In the genomic region with DNA sequence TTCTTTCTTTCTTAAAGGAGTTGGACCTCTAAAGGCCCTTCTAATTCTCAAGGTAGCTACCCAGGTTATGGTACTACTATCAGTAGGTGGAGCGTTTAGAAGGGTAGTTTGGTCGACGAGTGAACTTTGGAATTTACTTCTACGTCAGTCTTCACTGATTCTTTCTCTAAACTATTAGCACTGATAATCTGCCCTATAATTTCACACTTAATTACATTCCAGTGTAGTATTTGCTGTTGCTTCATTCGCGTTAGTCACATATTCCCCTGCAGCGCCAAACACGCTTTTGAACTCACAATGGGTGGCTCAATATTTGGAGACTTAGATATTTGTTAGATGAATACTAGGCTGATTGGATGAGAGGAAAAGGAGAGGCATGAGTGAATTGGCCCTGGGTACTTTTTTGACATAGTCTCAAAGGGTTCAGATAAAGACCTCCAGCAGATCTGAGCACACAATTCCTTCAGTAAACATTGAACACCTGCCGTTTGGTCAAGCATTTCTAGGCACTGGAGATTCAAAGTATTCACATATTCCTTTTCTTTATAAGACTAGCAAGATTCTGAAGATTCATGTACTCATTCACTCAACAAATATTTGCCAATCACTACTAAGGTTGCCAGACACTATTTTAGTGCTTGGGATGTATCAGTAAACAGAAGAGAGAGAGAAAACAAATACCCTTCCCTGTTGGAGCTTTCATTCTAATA, we compare ENCODE assay signal across 8 cellular contexts. TPM values are rescaled to one million over a fixed set of nuclear protein-coding genes. Genes with fewer than 3 reads are reported as not detected.
DNase-seq lines count a peak whose midpoint lies in the region; ATAC-seq lines count a peak whose summit lies in the region.

No MANE protein-coding gene starts in this region.

- H3K4me3 ChIP-seq in iPS-18a (ENCODE audit: low read length): peak overlapping the region; percentile 95
- H3K4me3 ChIP-seq in skeletal muscle tissue (ENCODE audit: low read length in 3 of 3): peak overlapping the region; percentile 90 to 99 (median 94)

- H3K9ac ChIP-seq in iPS-18a (ENCODE audit: low read length) (peak overlapping the region; percentile 84), skeletal muscle tissue (ENCODE audit: low read depth in 1 of 3, low read length in 3 of 3) (peak overlapping the region; percentile 94 to 95 (median 95))

- H3K36me3 ChIP-seq in iPS-18a (ENCODE audit: control insufficient read depth, low read depth, low read length) (no peaks in the 10 kb centered on the region), skeletal muscle tissue (ENCODE audit: control insufficient read depth in 3 of 3, insufficient read depth in 3 of 3, low read length in 3 of 3) (no peaks in the 10 kb centered on the region)

- CTCF ChIA-PET in activated naive CD4-positive, alpha-beta T cell treated with anti-CD3 and anti-CD28 coated beads for 36 hours (lab: Charles Lee): interaction anchor here (0.6 to 0.7 kb wide), 2 partner anchors 53 to 160 kb away, joined by 3 read pairs; no protein-coding TSS in a partner anchor

- no peaks in the 10 kb centered on the region for H3K9me3 Mint-ChIP-seq in activated naive CD4-positive, alpha-beta T cell treated with anti-CD3 and anti-CD28 coated beads for 36 hours
- no peaks in the 10 kb centered on the region for H3K9me3 Mint-ChIP-seq in activated naive CD8-positive, alpha-beta T cell treated with anti-CD3 and anti-CD28 coated beads, Interleukin-2, amount 50 U/mL, for 24 hours

- H3K4me3 Mint-ChIP-seq in activated naive CD4-positive, alpha-beta T cell treated with anti-CD3 and anti-CD28 coated beads for 36 hours: peak overlapping the region; percentile 86
- H3K4me3 Mint-ChIP-seq in activated naive CD8-positive, alpha-beta T cell treated with anti-CD3 and anti-CD28 coated beads, Interleukin-2, amount 50 U/mL, for 24 hours: peak overlapping the region; percentile 80

- H3K27me3 Mint-ChIP-seq in activated naive CD4-positive, alpha-beta T cell treated with anti-CD3 and anti-CD28 coated beads for 36 hours (ENCODE audit: low read depth): no peaks in the 10 kb centered on the region
- no peaks in the 10 kb centered on the region for H3K27me3 Mint-ChIP-seq in activated naive CD8-positive, alpha-beta T cell treated with anti-CD3 and anti-CD28 coated beads, Interleukin-2, amount 50 U/mL, for 24 hours

- H3K4me1 ChIP-seq in iPS-18a (ENCODE audit: control insufficient read depth, low read depth, low read length): peaks cover 23% of the 10 kb centered on the region
- peaks cover 18 to 32% (median 23%) of the 10 kb centered on the region in 3 donors for H3K4me1 ChIP-seq in skeletal muscle tissue (ENCODE audit: control insufficient read depth in 3 of 3, insufficient read depth in 3 of 3, low read length in 3 of 3)

- ATAC-seq in activated naive CD8-positive, alpha-beta T cell treated with anti-CD3 and anti-CD28 coated beads, Interleukin-2, amount 50 U/mL, for 24 hours: peak; percentile 4
- ATAC-seq in HG03139 (IDR thresholded peaks at IDR 0.05; ENCODE audit: unreplicated experiment): no peak

- peaks cover 31% of the 10 kb centered on the region for H3K4me1 Mint-ChIP-seq in activated naive CD4-positive, alpha-beta T cell treated with anti-CD3 and anti-CD28 coated beads for 36 hours (ENCODE audit: low read depth)
- peaks cover 32% of the 10 kb centered on the region for H3K4me1 Mint-ChIP-seq in activated naive CD8-positive, alpha-beta T cell treated with anti-CD3 and anti-CD28 coated beads, Interleukin-2, amount 50 U/mL, for 24 hours

- H3K9me3 ChIP-seq in iPS-18a (ENCODE audit: control insufficient read depth, low read depth, low read length) (no peaks in the 10 kb centered on the region), skeletal muscle tissue (ENCODE audit: control insufficient read depth in 3 of 3, low read length in 3 of 3) (no peaks in the 10 kb centered on the region)

- H3K36me3 Mint-ChIP-seq in activated naive CD4-positive, alpha-beta T cell treated with anti-CD3 and anti-CD28 coated beads for 36 hours (ENCODE audit: low read depth): no peaks in the 10 kb centered on the region
- H3K36me3 Mint-ChIP-seq in activated naive CD8-positive, alpha-beta T cell treated with anti-CD3 and anti-CD28 coated beads, Interleukin-2, amount 50 U/mL, for 24 hours (ENCODE audit: low read depth): no peaks in the 10 kb centered on the region

- intact Hi-C loops in activated naive CD4-positive, alpha-beta T cell treated with anti-CD3 and anti-CD28 coated beads for 36 hours (cut with micrococcal nuclease): loop anchor here (1.0 to 5.0 kb wide), 4 partner anchors 121 to 481 kb away; a partner anchor contains a TSS

- H3K27ac ChIP-seq in iPS-18a (ENCODE audit: low read length) (peak overlapping the region; percentile 55), skeletal muscle tissue (ENCODE audit: low read depth, low read length) (peak overlapping the region; percentile 95)

- H3K27me3 ChIP-seq in iPS-18a (ENCODE audit: control insufficient read depth, insufficient read depth, low read length) (no peaks in the 10 kb centered on the region), skeletal muscle tissue (ENCODE audit: control insufficient read depth in 3 of 3, insufficient read depth in 3 of 3, low read length in 3 of 3) (no peaks in the 10 kb centered on the region)

- DNase-seq in activated naive CD4-positive, alpha-beta T cell treated with anti-CD3 and anti-CD28 coated beads for 36 hours: peak; percentile 18
- no peak for DNase-seq in activated naive CD4-positive, alpha-beta T cell treated with Interleukin-2 at 50 U/mL for 16 hours
- peak; percentile 67 for DNase-seq in NCI-H187 treated with DMSO at 0.1 percent for 48 hours (lab: John Stamatoyannopoulos, UW)
- no peak for DNase-seq in activated naive CD8-positive, alpha-beta T cell treated with anti-CD3 and anti-CD28 coated beads, Interleukin-2, amount 50 U/mL, for 24 hours
- no peak for DNase-seq in GDM1 (lab: John Stamatoyannopoulos, UW)

- peak overlapping the region; percentile 88 for H3K27ac Mint-ChIP-seq in activated naive CD4-positive, alpha-beta T cell treated with anti-CD3 and anti-CD28 coated beads for 36 hours
- H3K27ac Mint-ChIP-seq in activated naive CD8-positive, alpha-beta T cell treated with anti-CD3 and anti-CD28 coated beads, Interleukin-2, amount 50 U/mL, for 24 hours: peak overlapping the region; percentile 76

RNA-seq across cellular contexts. Expression of a gene that starts 0.9 kb away (rescaled TPM):
- total RNA-seq in activated naive CD4-positive, alpha-beta T cell treated with anti-CD3 and anti-CD28 coated beads for 36 hours: 10 to 100 TPM; 35.6 to 37.2 TPM
- 65.2 TPM for total RNA-seq in skeletal muscle tissue

RNA-seq across cellular contexts. Expression of a gene that starts 44.6 kb away (rescaled TPM):
- total RNA-seq in activated naive CD4-positive, alpha-beta T cell treated with anti-CD3 and anti-CD28 coated beads for 36 hours: 1 to 10 TPM; 1.2 TPM
- total RNA-seq in skeletal muscle tissue: 0.52 TPM

Comparison
In these comparisons a context has a peak if more than half of its experiments do, and no peak if none do; other contexts are left out.
1. DNase-seq: peak in activated naive CD4-positive, alpha-beta T cell treated with anti-CD3 and anti-CD28 coated beads for 36 hours (single experiment) and NCI-H187 treated with DMSO at 0.1 percent for 48 hours (single experiment); none in activated naive CD4-positive, alpha-beta T cell treated with Interleukin-2 at 50 U/mL for 16 hours (single experiment), activated naive CD8-positive, alpha-beta T cell treated with anti-CD3 and anti-CD28 coated beads, Interleukin-2, amount 50 U/mL, for 24 hours (single experiment) and GDM1 (single experiment).